In genomic region chr2:56183643-56184499, GRCh38 we compare ENCODE assay signal across 8 cellular contexts. TPM values are rescaled to one million over a fixed set of nuclear protein-coding genes. Genes with fewer than 3 reads are reported as not detected.
DNase-seq lines count a peak whose midpoint lies in the region; ATAC-seq and TF ChIP-seq lines count a peak whose summit lies in the region.

Gene CCDC85A, plus strand, starts transcription at chr2:56183990. Its CDS starts 635 bp downstream, at chr2:56184625.

- H3K36me3 ChIP-seq in H7 (replicated peaks; ENCODE audit: control insufficient read depth, insufficient read depth, low read length) (no peaks in the 10 kb centered on the region), RWPE2 (ENCODE audit: low read depth) (no peaks in the 10 kb centered on the region), tibial artery (no peaks in the 10 kb centered on the region)

- peak; percentile 88 for ATAC-seq in RWPE2 (ENCODE audit: low read depth)

- TF ChIP-seq CTCF in LNCAP (IDR thresholded peaks at IDR 0.05) (peak; percentile 65), RWPE2 (IDR thresholded peaks at IDR 0.05; ENCODE audit: poor library complexity, severe bottlenecking) (peak; percentile 96), tibial artery (IDR thresholded peaks at IDR 0.05) (peak; percentile 85 to 94)

- H3K4me3 ChIP-seq in H7 (ENCODE audit: insufficient read depth, low read depth, low read length) = peak within 1 kb of the TSS; percentile 53
- H3K4me3 ChIP-seq in RWPE2 (ENCODE audit: severe bottlenecking) = peak within 1 kb of the TSS; percentile 38
- H3K4me3 ChIP-seq in tibial artery = peak within 1 kb of the TSS; percentile 55 to 66

- H3K4me1 ChIP-seq in RWPE2 (ENCODE audit: insufficient read depth, poor library complexity, severe bottlenecking) (no peaks in the 10 kb centered on the region), tibial artery (peaks cover 0 to 29% (median 20%) of the 10 kb centered on the region in 4 donors)

- intact Hi-C loops in tibial artery (cut with DNase I; ENCODE audit: low total_unique reads) = loop anchor here (5.0 to 10.0 kb wide), 2 partner anchors 563 to 1331 kb away; no protein-coding TSS in a partner anchor

- H3K9me3 ChIP-seq in RWPE2 (ENCODE audit: severe bottlenecking) (no peaks in the 10 kb centered on the region), tibial artery (no peaks in the 10 kb centered on the region)

- peak; percentile 40 for DNase-seq in GDM1 (lab: John Stamatoyannopoulos, UW)
- DNase-seq in H7 = peak; percentile 90
- DNase-seq in RWPE2 (ENCODE audit: low spot score) = peak; percentile 81
- peak; percentile 61 for DNase-seq in activated naive CD4-positive, alpha-beta T cell treated with anti-CD3 and anti-CD28 coated beads, Interleukin-2, amount 50 U/mL, for 16 hours
- DNase-seq in globus pallidus (ENCODE audit: low spot score) = peak; percentile 71
- peak in 53 of 56 donors; percentile 16 to 89 (median 71) for DNase-seq in nucleus accumbens (lab: John Stamatoyannopoulos, UW)
- DNase-seq in tibial artery = peak; percentile 83 to 88

- H3K27me3 ChIP-seq in H7 (ENCODE audit: control insufficient read depth, insufficient read depth, low read length) (peaks cover 94% of the 10 kb centered on the region), RWPE2 (ENCODE audit: insufficient read depth, poor library complexity, severe bottlenecking) (peaks cover 44% of the 10 kb centered on the region), tibial artery (peaks cover 0 to 28% of the 10 kb centered on the region in 2 donors)

- H3K27ac ChIP-seq in RWPE2 (ENCODE audit: poor library complexity, severe bottlenecking) = no peak within 1 kb of the TSS
- peak within 1 kb of the TSS in 1 of 2 donors; percentile 23 for H3K27ac ChIP-seq in tibial artery

RNA-seq across cellular contexts. Expression of gene CCDC85A, which starts in this region (rescaled TPM):
- total RNA-seq in H7 (2014; rRNA removed; shearing (Covaris generic)) = 0.04 and 0.14 TPM in 2 replicates

Comparison
In these comparisons a context has a peak if more than half of its experiments do, and no peak if none do; other contexts are left out.
1. Peak in DNase-seq and H3K4me3 ChIP-seq in H7; RNA of the gene not detected or under 1 TPM.
2. DNase-seq: peak in every context shown above with its lines; median percentile 90 in H7; 86 in tibial artery; 81 in RWPE2; 71 in globus pallidus; 71 in nucleus accumbens; 61 in activated naive CD4-positive, alpha-beta T cell treated with anti-CD3 and anti-CD28 coated beads, Interleukin-2, amount 50 U/mL, for 16 hours; 40 in GDM1.